In the genomic region with DNA sequence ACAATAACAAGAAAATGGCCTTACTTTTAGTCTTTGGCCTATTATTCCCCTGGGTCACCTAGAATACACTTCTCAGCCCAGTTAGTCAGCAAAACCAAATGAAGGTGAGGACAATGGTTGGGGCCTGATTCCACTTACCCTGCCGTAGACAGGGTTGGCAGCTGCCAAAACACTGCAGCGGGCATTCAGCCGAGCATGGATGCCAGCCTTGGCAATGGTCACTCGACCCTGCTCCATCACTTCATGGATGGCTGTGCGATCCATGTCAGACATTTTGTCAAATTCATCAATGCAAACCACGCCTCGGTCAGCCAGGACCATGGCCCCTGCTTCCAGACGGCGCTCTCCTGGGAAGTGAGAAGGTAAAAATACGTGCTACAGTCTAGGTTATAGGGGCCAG, we compare ENCODE assay signal across 26 cellular contexts. TPM values are rescaled to one million over a fixed set of nuclear protein-coding genes. Genes with fewer than 3 reads are reported as not detected.
"Had no signal": no experiment of that assay in that cellular context is flagged by ENCODE, and none has a peak within 500 bp of the region (broad histone marks: within the 10 kb centered on the region; RNA-seq: fewer than 3 reads in every experiment).

No MANE protein-coding gene starts in this region.

- H3K9me3 Mint-ChIP-seq: effector memory CD8-positive, alpha-beta T cell; natural killer cell; neural crest cell; stimulated activated memory B cell treated with anti-CD40 and anti-IgM and Interleukin-4, amounts not matched to agents 10 μg/mL and 1 μg/mL and 100 μg/mL, for 72 hours; type B pancreatic cell had no signal

- H3K4me1 ChIP-seq: esophagus squamous epithelium, parathyroid adenoma, sigmoid colon, thyroid gland had no signal

- H3K27me3 Mint-ChIP-seq: effector memory CD8-positive, alpha-beta T cell; progenitor cell of endocrine pancreas; stimulated activated memory B cell treated with anti-CD40 and anti-IgM and Interleukin-4, amounts not matched to agents 10 μg/mL and 1 μg/mL and 100 μg/mL, for 72 hours; type B pancreatic cell had no signal

- H3K9me3 ChIP-seq: esophagus squamous epithelium, lower lobe of right lung, sigmoid colon, stomach, thyroid gland had no signal

- H3K27me3 ChIP-seq: esophagus squamous epithelium, sigmoid colon, stomach, thyroid gland had no signal

- H3K27ac ChIP-seq: coronary artery, esophagus squamous epithelium, lower lobe of right lung, parathyroid adenoma, sigmoid colon, stomach, thyroid gland had no signal

- H3K4me3 Mint-ChIP-seq: effector memory CD8-positive, alpha-beta T cell; natural killer cell; neural crest cell; stimulated activated memory B cell treated with anti-CD40 and anti-IgM and Interleukin-4, amounts not matched to agents 10 μg/mL and 1 μg/mL and 100 μg/mL, for 72 hours; type B pancreatic cell had no signal

- H3K79me2 ChIP-seq: parathyroid adenoma had no signal

- DNase-seq: effector memory CD8-positive, alpha-beta T cell; erythroblast; esophagus squamous epithelium; left ventricle myocardium superior; lower lobe of right lung; natural killer cell; sigmoid colon; stimulated activated CD4-positive, alpha-beta T cell treated with anti-CD3 and anti-CD28 coated beads, Interleukin-2, amount 100 ng/mL, for 24 hours; stimulated activated CD4-positive, alpha-beta T cell treated with anti-CD3 and anti-CD28 coated beads, Interleukin-4, amount 100 ng/mL, for 24 hours; stomach; thyroid gland had no signal

- H3K4me3 ChIP-seq: coronary artery, esophagus squamous epithelium, lower lobe of right lung, sigmoid colon, stomach, thyroid gland had no signal

- H3K9ac ChIP-seq: parathyroid adenoma had no signal

- H3K27ac Mint-ChIP-seq: progenitor cell of endocrine pancreas; stimulated activated memory B cell treated with anti-CD40 and anti-IgM and Interleukin-4, amounts not matched to agents 10 μg/mL and 1 μg/mL and 100 μg/mL, for 72 hours; type B pancreatic cell had no signal

- H2AFZ ChIP-seq: parathyroid adenoma had no signal

- FAIRE-seq: endometrium, frontal cortex, keratinocyte had no signal

- ATAC-seq: effector memory CD8-positive, alpha-beta T cell; left ventricle myocardium superior; lower lobe of right lung; natural killer cell; stimulated activated memory B cell treated with anti-CD40 and anti-IgM and Interleukin-4, amounts not matched to agents 10 μg/mL and 1 μg/mL and 100 μg/mL, for 72 hours had no signal

- H3K4me1 Mint-ChIP-seq: stimulated activated memory B cell treated with anti-CD40 and anti-IgM and Interleukin-4, amounts not matched to agents 10 μg/mL and 1 μg/mL and 100 μg/mL, for 72 hours had no signal

RNA-seq across cellular contexts. Expression of gene IL17F, which starts 31.8 kb away (rescaled TPM):
- total RNA-seq: dermis microvascular lymphatic vessel endothelial cell, frontal cortex, left ventricle myocardium superior, lower lobe of right lung, mesenteric fat pad, natural killer cell, neural crest cell, osteoblast, progenitor cell of endocrine pancreas, sigmoid colon, skeletal muscle tissue, stomach, subcutaneous adipose tissue, thyroid gland, urinary bladder had no signal
- polyA plus RNA-seq: keratinocyte, stomach, urinary bladder had no signal
